10 cellular contexts compared by ENCODE assay signal in genomic region chr2:231400668-231401054, GRCh38. TPM values are rescaled to one million over a fixed set of nuclear protein-coding genes. Genes with fewer than 3 reads are reported as not detected.
A peak's percentile ranks its signal among the peaks of the same experiment; 100 is the strongest.
DNase-seq lines count a peak whose midpoint lies in the region; ATAC-seq and TF ChIP-seq lines count a peak whose summit lies in the region.
"Not testable (repeated sequence)": the region's sequence is repeated elsewhere in the genome, so short reads cannot be mapped to it uniquely, and the experiment has no call there.
"Had no signal": no experiment of that assay in that cellular context is flagged by ENCODE, and none has a peak within 500 bp of the region (broad histone marks: within the 10 kb centered on the region; RNA-seq: fewer than 3 reads in every experiment).

No MANE protein-coding gene starts in this region.

- not testable (repeated sequence) for H3K9me3 Mint-ChIP-seq in MCF 10A (ENCODE audit: unreplicated experiment); memory B cell

- BruUV-seq in MCF 10A (replicated peaks; lab: Mats Ljungman, UMichigan), result not testable (repeated sequence)

- TF ChIP-seq CTCF in GM12864 (IDR thresholded peaks at IDR 0.05; ENCODE audit: low read depth, low read length, missing control alignments), result peak; percentile 5
- TF ChIP-seq CTCF in NB4 (IDR thresholded peaks at IDR 0.05; ENCODE audit: low read depth, low read length), result peak; percentile 18
- TF ChIP-seq CTCF in SU-DHL-6 (IDR thresholded peaks at IDR 0.05; ENCODE audit: insufficient read depth, low read length, poor library complexity, severe bottlenecking); heart left ventricle (IDR thresholded peaks at IDR 0.05); uterus (IDR thresholded peaks at IDR 0.05): not testable (repeated sequence)
- TF ChIP-seq CTCF in MCF 10A (IDR thresholded peaks at IDR 0.05; ENCODE audit: unreplicated experiment), result peak; percentile 10

- peaks cover 0 to 35% (median 15%) of the 10 kb centered on the region in 12 donors for H3K4me1 ChIP-seq in heart left ventricle
- H3K4me1 ChIP-seq in rectal smooth muscle tissue (ENCODE audit: control insufficient read depth, insufficient read depth, low read length), result not testable (repeated sequence)
- H3K4me1 ChIP-seq in uterus, result peaks cover 0 to 19% of the 10 kb centered on the region in 2 donors

- ATAC-seq in heart left ventricle, result peak in 1 of 4 donors; percentile 11
- ATAC-seq in memory B cell (ENCODE audit: low read depth), result not testable (repeated sequence)

- not testable (repeated sequence) for H3K4me2 ChIP-seq in SU-DHL-6 (ENCODE audit: low read depth, low read length, poor library complexity, severe bottlenecking)

- not testable (repeated sequence) for H3K36me3 Mint-ChIP-seq in MCF 10A (ENCODE audit: insufficient read depth, unreplicated experiment); memory B cell

- H3K27me3 Mint-ChIP-seq in MCF 10A (ENCODE audit: insufficient read depth, unreplicated experiment); memory B cell: not testable (repeated sequence)

- H3K9me2 ChIP-seq in SU-DHL-6 (replicated peaks; ENCODE audit: insufficient read depth, low read length), result not testable (repeated sequence)

- 0 out of 2 replicates have a peak overlapping the region, but pooled peaks have one; percentile 39 for H3K27ac ChIP-seq in SU-DHL-6 (ENCODE audit: low read depth, low read length)
- peak overlapping the region in 11 of 12 donors; percentile 2 to 83 (median 54) for H3K27ac ChIP-seq in heart left ventricle
- peak overlapping the region; percentile 16 for H3K27ac ChIP-seq in rectal smooth muscle tissue (ENCODE audit: low read depth, low read length)
- H3K27ac ChIP-seq in uterus, result peak overlapping the region; percentile 58 to 81

- not testable (repeated sequence) for H3K27ac Mint-ChIP-seq in MCF 10A (ENCODE audit: low read depth, unreplicated experiment)
- peak overlapping the region; percentile 35 for H3K27ac Mint-ChIP-seq in memory B cell

- not testable (repeated sequence) for H3F3A ChIP-seq in SU-DHL-6 (ENCODE audit: insufficient read depth)

- not testable (repeated sequence) for H3K4me3 ChIP-seq in GM12864 (ENCODE audit: low read depth, low read length); NB4 (ENCODE audit: low read depth, low read length); SU-DHL-6 (ENCODE audit: insufficient read depth, low read length, poor library complexity, severe bottlenecking); heart left ventricle; rectal smooth muscle tissue (ENCODE audit: low read length); uterus

- POLR2A ChIA-PET in MCF 10A (lab: Yijun Ruan, JAX), result interaction anchor here (0.6 to 1.0 kb wide), 2 partner anchors 12 to 36 kb away, joined by 3 to 5 read pairs; no protein-coding TSS in a partner anchor

- WGBS in heart left ventricle, 4 donors, result 39 to 51% (median 45%) methylated on average over 8 of the region's 8 CpGs

- H4K20me1 ChIP-seq in SU-DHL-6 (ENCODE audit: low read depth, low read length), result not testable (repeated sequence)

- CTCF ChIA-PET in MCF 10A (lab: Yijun Ruan, JAX), result interaction anchor here (0.8 to 2.6 kb wide), 20 partner anchors 9 to 297 kb away, joined by 3 to 21 read pairs (median 4); no protein-coding TSS in a partner anchor

- peaks cover 31% of the 10 kb centered on the region for H3K79me2 ChIP-seq in SU-DHL-6 (ENCODE audit: insufficient read depth, low read length)

- not testable (repeated sequence) for H3K27me3 ChIP-seq in SU-DHL-6 (ENCODE audit: low read length); heart left ventricle; rectal smooth muscle tissue (ENCODE audit: control insufficient read depth, insufficient read depth, low read length); uterus

- not testable (repeated sequence) for H3K4me1 Mint-ChIP-seq in MCF 10A (ENCODE audit: insufficient read depth, unreplicated experiment)
- H3K4me1 Mint-ChIP-seq in memory B cell, result peaks cover 21% of the 10 kb centered on the region

- not testable (repeated sequence) for DNase-seq in GM12864 (ENCODE audit: low read depth); NB4 (ENCODE audit: low read depth); MCF 10A (ENCODE audit: unreplicated experiment); heart left ventricle; memory B cell (ENCODE audit: low spot score in 2 of 2); uterus

- H3K9me3 ChIP-seq in SU-DHL-6 (ENCODE audit: insufficient read depth, low read length); heart left ventricle; uterus: not testable (repeated sequence)

- intact Hi-C loops in MCF 10A (cut with micrococcal nuclease) (loop anchor here (2.0 kb wide), 1 partner anchor 104 kb away; no protein-coding TSS in a partner anchor), heart left ventricle (cut with DNase I) (loop anchor here in 6 of 10 donors (2.0 to 10.0 kb wide), 4 partner anchors 103 to 298 kb away; no protein-coding TSS in a partner anchor)
- intact Hi-C loops in uterus (cut with DNase I; ENCODE audit: low total_unique reads), result not testable (repeated sequence)

- H3K4me3 Mint-ChIP-seq in MCF 10A (ENCODE audit: unreplicated experiment); memory B cell: not testable (repeated sequence)

- not testable (repeated sequence) for H3K9ac ChIP-seq in SU-DHL-6 (ENCODE audit: low read length); rectal smooth muscle tissue (ENCODE audit: low read length)

- TF ChIP-seq POLR2A in NB4 (IDR thresholded peaks at IDR 0.05; ENCODE audit: extremely low read depth, insufficient read length); heart left ventricle (IDR thresholded peaks at IDR 0.05); uterus (IDR thresholded peaks at IDR 0.05): not testable (repeated sequence)

- not testable (repeated sequence) for H3K36me3 ChIP-seq in SU-DHL-6 (ENCODE audit: low read length); heart left ventricle; rectal smooth muscle tissue (ENCODE audit: control insufficient read depth, insufficient read depth, low read length); uterus

- not testable (repeated sequence) for H2AFZ ChIP-seq in SU-DHL-6 (ENCODE audit: low read depth, low read length, severe bottlenecking)

RNA-seq across cellular contexts. Expression of gene B3GNT7, which starts 5.2 kb away (rescaled TPM):
- total RNA-seq in MCF 10A (2022), result not detected in 2 replicates
- total RNA-seq in heart left ventricle, result 10 to 100 TPM in 2 of 9 donors, 1 to 10 TPM in 7; 1.2 to 52.4 (median 6.8) TPM
- polyA plus RNA-seq in heart left ventricle, result 1 to 10 TPM in 1 of 2 donors, under 1 TPM in 1; 0.68 to 2.2 TPM
- total RNA-seq in uterus, result 1 to 10 TPM; 1.7 to 8.1 (median 3.1) TPM
- total RNA-seq: GM23248, SJSA1 had no signal
- polyA plus RNA-seq: GM23248 had no signal

Comparison
In these comparisons a context has a peak if more than half of its experiments do, and no peak if none do; other contexts are left out.
1. H3K27ac ChIP-seq: peak in every context shown above with its lines; median percentile 70 in uterus; 54 in heart left ventricle; 39 in SU-DHL-6; 16 in rectal smooth muscle tissue.